ENCODE assay signal across 1 cellular context in the genomic region with DNA sequence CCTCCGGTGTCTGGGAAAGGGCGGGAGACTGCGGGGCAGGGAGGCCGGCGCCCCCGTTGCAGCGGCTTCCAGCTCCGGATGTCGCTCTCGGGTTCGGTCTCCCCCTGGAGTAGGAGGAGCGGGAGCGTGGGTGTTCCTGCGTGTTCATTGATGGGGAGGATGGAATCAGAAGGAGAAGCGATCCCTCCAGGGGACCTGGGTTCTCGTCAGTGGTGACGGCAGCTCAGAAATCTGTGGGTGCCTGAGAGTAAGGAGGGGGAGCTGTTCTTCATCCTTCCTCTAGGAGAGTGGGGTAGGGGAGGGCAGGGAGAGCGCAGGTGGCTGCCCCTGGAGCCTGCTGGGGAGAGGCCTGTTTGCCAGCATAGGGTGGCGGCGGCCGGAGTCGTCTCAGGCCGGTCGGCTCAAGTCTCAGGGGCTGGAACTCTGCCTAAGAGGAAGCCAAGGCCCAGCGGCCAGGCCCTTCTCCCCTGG.
TF ChIP-seq lines count a peak whose summit lies in the region.

No MANE protein-coding gene starts in this region.

TF ChIP-seq in HEK293, 187 proteins besides CTCF, POLR2A, EP300 and RAD21 (continued from another document):
- TF ChIP-seq, protein P1, sequence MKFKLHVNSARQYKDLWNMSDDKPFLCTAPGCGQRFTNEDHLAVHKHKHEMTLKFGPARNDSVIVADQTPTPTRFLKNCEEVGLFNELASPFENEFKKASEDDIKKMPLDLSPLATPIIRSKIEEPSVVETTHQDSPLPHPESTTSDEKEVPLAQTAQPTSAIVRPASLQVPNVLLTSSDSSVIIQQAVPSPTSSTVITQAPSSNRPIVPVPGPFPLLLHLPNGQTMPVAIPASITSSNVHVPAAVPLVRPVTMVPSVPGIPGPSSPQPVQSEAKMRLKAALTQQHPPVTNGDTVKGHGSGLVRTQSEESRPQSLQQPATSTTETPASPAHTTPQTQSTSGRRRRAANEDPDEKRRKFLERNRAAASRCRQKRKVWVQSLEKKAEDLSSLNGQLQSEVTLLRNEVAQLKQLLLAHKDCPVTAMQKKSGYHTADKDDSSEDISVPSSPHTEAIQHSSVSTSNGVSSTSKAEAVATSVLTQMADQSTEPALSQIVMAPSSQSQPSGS (tag by site-specific recombination; IDR thresholded peaks at IDR 0.05; ENCODE audit: low read depth), result no peak
- no peak for TF ChIP-seq RBAK (tag by site-specific recombination; IDR thresholded peaks at IDR 0.05)
- TF ChIP-seq, protein P2, sequence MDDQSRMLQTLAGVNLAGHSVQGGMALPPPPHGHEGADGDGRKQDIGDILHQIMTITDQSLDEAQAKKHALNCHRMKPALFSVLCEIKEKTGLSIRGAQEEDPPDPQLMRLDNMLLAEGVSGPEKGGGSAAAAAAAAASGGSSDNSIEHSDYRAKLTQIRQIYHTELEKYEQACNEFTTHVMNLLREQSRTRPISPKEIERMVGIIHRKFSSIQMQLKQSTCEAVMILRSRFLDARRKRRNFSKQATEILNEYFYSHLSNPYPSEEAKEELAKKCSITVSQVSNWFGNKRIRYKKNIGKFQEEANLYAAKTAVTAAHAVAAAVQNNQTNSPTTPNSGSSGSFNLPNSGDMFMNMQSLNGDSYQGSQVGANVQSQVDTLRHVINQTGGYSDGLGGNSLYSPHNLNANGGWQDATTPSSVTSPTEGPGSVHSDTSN (CRISPR knock-in tag; IDR thresholded peaks at IDR 0.05), result no peak
- TF ChIP-seq ZNF701 (tag by site-specific recombination; IDR thresholded peaks at IDR 0.05), result no peak
- no peak for TF ChIP-seq ZNF202 (tag by site-specific recombination; IDR thresholded peaks at IDR 0.05; ENCODE audit: borderline replicate concordance)
- TF ChIP-seq SP3 (tag by site-specific recombination; IDR thresholded peaks at IDR 0.05), result peak; percentile 33; the same call in 1 of the 2 replicates
- 0 out of 2 replicates have a peak, but pooled peaks have one; percentile 23 for TF ChIP-seq ZNF76 (tag by site-specific recombination; IDR thresholded peaks at IDR 0.05; ENCODE audit: borderline replicate concordance, low read depth)
- TF ChIP-seq ZBTB1 (tag by site-specific recombination; IDR thresholded peaks at IDR 0.05), result no peak
- TF ChIP-seq ZNF292 (tag by site-specific recombination; IDR thresholded peaks at IDR 0.05; ENCODE audit: borderline replicate concordance, low read depth), result no peak
- peak; percentile 54; the same call in 1 of the 2 replicates for TF ChIP-seq GLIS2 (tag by site-specific recombination; IDR thresholded peaks at IDR 0.05)
- TF ChIP-seq ZNF585B (tag by site-specific recombination; IDR thresholded peaks at IDR 0.05), result no peak
- TF ChIP-seq ZNF146 (tag by site-specific recombination; IDR thresholded peaks at IDR 0.05), result no peak
- TF ChIP-seq PRDM10 (tag by site-specific recombination; IDR thresholded peaks at IDR 0.05), result peak; percentile 55; the same call in 1 of the 2 replicates
- peak; percentile 38 for TF ChIP-seq GLIS1 (tag by site-specific recombination; IDR thresholded peaks at IDR 0.05)
- TF ChIP-seq, protein P3, sequence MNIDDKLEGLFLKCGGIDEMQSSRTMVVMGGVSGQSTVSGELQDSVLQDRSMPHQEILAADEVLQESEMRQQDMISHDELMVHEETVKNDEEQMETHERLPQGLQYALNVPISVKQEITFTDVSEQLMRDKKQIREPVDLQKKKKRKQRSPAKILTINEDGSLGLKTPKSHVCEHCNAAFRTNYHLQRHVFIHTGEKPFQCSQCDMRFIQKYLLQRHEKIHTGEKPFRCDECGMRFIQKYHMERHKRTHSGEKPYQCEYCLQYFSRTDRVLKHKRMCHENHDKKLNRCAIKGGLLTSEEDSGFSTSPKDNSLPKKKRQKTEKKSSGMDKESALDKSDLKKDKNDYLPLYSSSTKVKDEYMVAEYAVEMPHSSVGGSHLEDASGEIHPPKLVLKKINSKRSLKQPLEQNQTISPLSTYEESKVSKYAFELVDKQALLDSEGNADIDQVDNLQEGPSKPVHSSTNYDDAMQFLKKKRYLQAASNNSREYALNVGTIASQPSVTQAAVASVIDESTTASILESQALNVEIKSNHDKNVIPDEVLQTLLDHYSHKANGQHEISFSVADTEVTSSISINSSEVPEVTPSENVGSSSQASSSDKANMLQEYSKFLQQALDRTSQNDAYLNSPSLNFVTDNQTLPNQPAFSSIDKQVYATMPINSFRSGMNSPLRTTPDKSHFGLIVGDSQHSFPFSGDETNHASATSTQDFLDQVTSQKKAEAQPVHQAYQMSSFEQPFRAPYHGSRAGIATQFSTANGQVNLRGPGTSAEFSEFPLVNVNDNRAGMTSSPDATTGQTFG (tag by site-specific recombination; IDR thresholded peaks at IDR 0.05; ENCODE audit: borderline replicate concordance), result no peak
- no peak for TF ChIP-seq ZNF610 (tag by site-specific recombination; IDR thresholded peaks at IDR 0.05; ENCODE audit: borderline replicate concordance)
- TF ChIP-seq ZNF580 (tag by site-specific recombination; IDR thresholded peaks at IDR 0.05), result no peak
- TF ChIP-seq, protein P4, sequence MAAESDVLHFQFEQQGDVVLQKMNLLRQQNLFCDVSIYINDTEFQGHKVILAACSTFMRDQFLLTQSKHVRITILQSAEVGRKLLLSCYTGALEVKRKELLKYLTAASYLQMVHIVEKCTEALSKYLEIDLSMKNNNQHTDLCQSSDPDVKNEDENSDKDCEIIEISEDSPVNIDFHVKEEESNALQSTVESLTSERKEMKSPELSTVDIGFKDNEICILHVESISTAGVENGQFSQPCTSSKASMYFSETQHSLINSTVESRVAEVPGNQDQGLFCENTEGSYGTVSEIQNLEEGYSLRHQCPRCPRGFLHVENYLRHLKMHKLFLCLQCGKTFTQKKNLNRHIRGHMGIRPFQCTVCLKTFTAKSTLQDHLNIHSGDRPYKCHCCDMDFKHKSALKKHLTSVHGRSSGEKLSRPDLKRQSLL (tag by site-specific recombination; IDR thresholded peaks at IDR 0.05), result no peak
- no peak for TF ChIP-seq ZNF184 (tag by site-specific recombination; IDR thresholded peaks at IDR 0.05)
- TF ChIP-seq ZNF707 (tag by site-specific recombination; IDR thresholded peaks at IDR 0.05), result no peak
- no peak for TF ChIP-seq ZNF394 (tag by site-specific recombination; IDR thresholded peaks at IDR 0.05; ENCODE audit: borderline replicate concordance)
- TF ChIP-seq, protein P5, sequence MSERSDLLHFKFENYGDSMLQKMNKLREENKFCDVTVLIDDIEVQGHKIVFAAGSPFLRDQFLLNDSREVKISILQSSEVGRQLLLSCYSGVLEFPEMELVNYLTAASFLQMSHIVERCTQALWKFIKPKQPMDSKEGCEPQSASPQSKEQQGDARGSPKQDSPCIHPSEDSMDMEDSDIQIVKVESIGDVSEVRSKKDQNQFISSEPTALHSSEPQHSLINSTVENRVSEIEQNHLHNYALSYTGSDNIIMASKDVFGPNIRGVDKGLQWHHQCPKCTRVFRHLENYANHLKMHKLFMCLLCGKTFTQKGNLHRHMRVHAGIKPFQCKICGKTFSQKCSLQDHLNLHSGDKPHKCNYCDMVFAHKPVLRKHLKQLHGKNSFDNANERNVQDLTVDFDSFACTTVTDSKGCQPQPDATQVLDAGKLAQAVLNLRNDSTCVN (tag by site-specific recombination; optimal IDR thresholded peaks at IDR 0.05), result peak; percentile 31
- no peak for TF ChIP-seq GLI2 (tag by site-specific recombination; IDR thresholded peaks at IDR 0.05; ENCODE audit: borderline replicate concordance, low read depth)
- TF ChIP-seq PATZ1 (tag by site-specific recombination; IDR thresholded peaks at IDR 0.05), result peak; percentile 72
- 0 out of 2 replicates have a peak, but pooled peaks have one; percentile 47 for TF ChIP-seq ZNF600 (tag by site-specific recombination; IDR thresholded peaks at IDR 0.05)
- no peak for TF ChIP-seq YY2 (tag by site-specific recombination; IDR thresholded peaks at IDR 0.05)
